1 cellular context compared by ENCODE assay signal in genomic region chr13:41424675-41425074, GRCh38. TPM values are rescaled to one million over a fixed set of nuclear protein-coding genes. Genes with fewer than 3 reads are reported as not detected.
"Had no signal": no experiment of that assay in that cellular context is flagged by ENCODE, and none has a peak within 500 bp of the region (broad histone marks: within the 10 kb centered on the region; RNA-seq: fewer than 3 reads in every experiment).

No MANE protein-coding gene starts in this region.

RNA-seq across cellular contexts. Expression of gene RGCC, which starts 32.7 kb away (rescaled TPM):
- total RNA-seq: chondrocyte had no signal
